25 cellular contexts compared by ENCODE assay signal in genomic region chr11:120424970-120425332, GRCh38.
DNase-seq lines count a peak whose midpoint lies in the region; ATAC-seq and TF ChIP-seq lines count a peak whose summit lies in the region.
"Had no signal": no experiment of that assay in that cellular context is flagged by ENCODE, and none has a peak within 500 bp of the region (broad histone marks: within the 10 kb centered on the region; RNA-seq: fewer than 3 reads in every experiment).

No MANE protein-coding gene starts in this region.

- POLR2A ChIA-PET in GM10248 (lab: Yijun Ruan, JAX) (no interaction called here), OCI-LY7 (lab: Charles Lee) (interaction anchor here (1.2 kb wide), 1 partner anchor 91 kb away, joined by 5 read pairs; no protein-coding TSS in a partner anchor)

- H3K36me3 ChIP-seq in OCI-LY7 (ENCODE audit: insufficient read depth, low read length) = peaks cover 6% of the 10 kb centered on the region; the same call in 1 of the 2 replicates

- DNase-seq in GM10248 (ENCODE audit: extremely low spot score) (peak; percentile 27), OCI-LY7 (ENCODE audit: low spot score) (peak; percentile 0), foreskin keratinocyte (no peak), renal cortical epithelial cell (ENCODE audit: low read depth) (peak; percentile 11), NCI-H2171 treated with DMSO at 0.1 percent for 48 hours (lab: John Stamatoyannopoulos, UW) (no peak)
- no peak for DNase-seq in activated CD8-positive, alpha-beta memory T cell treated with anti-CD3 and anti-CD28 coated beads, Interleukin-2, amount 50 U/mL, for 48 hours
- no peak for DNase-seq in stimulated activated CD8-positive, alpha-beta memory T cell treated with anti-CD3 and anti-CD28 coated beads, Interleukin-4, amount 100 ng/mL, for 48 hours
- DNase-seq: activated CD8-positive, alpha-beta T cell treated with anti-CD3 and anti-CD28 coated beads for 36 hours; activated naive CD4-positive, alpha-beta T cell treated with anti-CD3 and anti-CD28 coated beads for 36 hours; activated T-cell treated with anti-CD3 and anti-CD28 coated beads, Interleukin-2, amount 50 U/mL, for 4 hours; anterior cingulate cortex; COR-L47; dorsolateral prefrontal cortex; kidney glomerular epithelial cell; midbrain; NCI-H1436; NCI-H2171; NCI-H69; SJCRH30; stimulated activated naive CD8-positive, alpha-beta T cell treated with anti-CD3 and anti-CD28 coated beads, Interleukin-15, amount 100 ng/mL, for 72 hours; transverse colon had no signal

- peak overlapping the region; percentile 36; the same call in 1 of the 2 replicates for H3K4me2 ChIP-seq in OCI-LY7 (ENCODE audit: low read length)
- H3K4me2 ChIP-seq: GM23338 had no signal

- peaks cover 16% of the 10 kb centered on the region for H3K4me1 ChIP-seq in OCI-LY7 (ENCODE audit: insufficient read depth, low read length, poor library complexity, severe bottlenecking)
- peaks cover 9% of the 10 kb centered on the region for H3K4me1 ChIP-seq in foreskin keratinocyte
- H3K4me1 ChIP-seq: SJCRH30 had no signal

- no peaks in the 10 kb centered on the region for H3K79me2 ChIP-seq in OCI-LY7 (ENCODE audit: insufficient read depth, low read depth, low read length)

- H3K27ac ChIP-seq in OCI-LY7 (ENCODE audit: low read depth, low read length, poor library complexity, severe bottlenecking) = no peak overlapping the region
- H3K27ac ChIP-seq in foreskin keratinocyte = no peak overlapping the region
- H3K27ac ChIP-seq: dorsolateral prefrontal cortex, epithelial cell of prostate, SJCRH30 had no signal

- no peaks in the 10 kb centered on the region for H3K9me3 ChIP-seq in OCI-LY7 (ENCODE audit: low read length)
- H3K9me3 ChIP-seq: SJCRH30, transverse colon had no signal

- H3K27me3 ChIP-seq in foreskin keratinocyte = no peaks in the 10 kb centered on the region
- H3K27me3 ChIP-seq: dorsolateral prefrontal cortex, SJCRH30, transverse colon had no signal

- intact Hi-C loops in OCI-LY7 (cut with micrococcal nuclease; ENCODE audit: unreplicated experiment) = no loop called here

- TF ChIP-seq CTCF in GM10248 (IDR thresholded peaks at IDR 0.05; ENCODE audit: control extremely low read depth, extremely low read depth, low read depth, missing control alignments) = no peak
- TF ChIP-seq CTCF in OCI-LY7 (conservative IDR thresholded peaks at IDR 0.05; ENCODE audit: low read length) = no peak
- no peak for TF ChIP-seq CTCF in foreskin keratinocyte (conservative IDR thresholded peaks at IDR 0.05)

- no TSS peak for BruUV-seq in OCI-LY7 (replicated peaks; lab: Mats Ljungman, UMichigan)

- ATAC-seq in foreskin keratinocyte = peak; percentile 42
- ATAC-seq in GM18868 (IDR thresholded peaks at IDR 0.05; ENCODE audit: unreplicated experiment) = no peak
- ATAC-seq: activated CD8-positive, alpha-beta T cell treated with anti-CD3 and anti-CD28 coated beads for 36 hours; activated T-cell treated with anti-CD3 and anti-CD28 coated beads, Interleukin-2, amount 50 U/mL, for 4 hours; GM23338; stimulated activated naive CD8-positive, alpha-beta T cell treated with anti-CD3 and anti-CD28 coated beads, Interleukin-15, amount 100 ng/mL, for 72 hours had no signal

- peak overlapping the region; percentile 14 for H3K4me3 ChIP-seq in OCI-LY7 (ENCODE audit: low read depth, low read length, poor library complexity, severe bottlenecking)
- H3K4me3 ChIP-seq: dorsolateral prefrontal cortex, GM23338, SJCRH30, skin epidermis, transverse colon had no signal

- H4K20me1 ChIP-seq in OCI-LY7 (ENCODE audit: insufficient read depth, low read length) = no peaks in the 10 kb centered on the region

- peak overlapping the region; percentile 21; the same call in 1 of the 2 replicates for H2AFZ ChIP-seq in OCI-LY7 (ENCODE audit: low read length)
- H2AFZ ChIP-seq: GM23338 had no signal

- no peaks in the 10 kb centered on the region for H3K9me2 ChIP-seq in OCI-LY7 (ENCODE audit: insufficient read depth, low read length)

- CTCF ChIA-PET in GM10248 (lab: Yijun Ruan, JAX) = interaction anchor here (1.2 to 1.5 kb wide), 2 partner anchors 13 to 14 kb away, joined by 3 to 4 read pairs; no protein-coding TSS in a partner anchor
- CTCF ChIA-PET in OCI-LY7 (lab: Charles Lee; ENCODE audit: unreplicated experiment) = no interaction called here

Comparison
In these comparisons a context has a peak if more than half of its experiments do, and no peak if none do; other contexts are left out.
1. DNase-seq: peak in GM10248 (single experiment), OCI-LY7 (single experiment) and renal cortical epithelial cell (single experiment); none in foreskin keratinocyte (0 of 2), activated CD8-positive, alpha-beta memory T cell treated with anti-CD3 and anti-CD28 coated beads, Interleukin-2, amount 50 U/mL, for 48 hours (single experiment), stimulated activated CD8-positive, alpha-beta memory T cell treated with anti-CD3 and anti-CD28 coated beads, Interleukin-4, amount 100 ng/mL, for 48 hours (single experiment) and NCI-H2171 treated with DMSO at 0.1 percent for 48 hours (single experiment).